In the genomic region with DNA sequence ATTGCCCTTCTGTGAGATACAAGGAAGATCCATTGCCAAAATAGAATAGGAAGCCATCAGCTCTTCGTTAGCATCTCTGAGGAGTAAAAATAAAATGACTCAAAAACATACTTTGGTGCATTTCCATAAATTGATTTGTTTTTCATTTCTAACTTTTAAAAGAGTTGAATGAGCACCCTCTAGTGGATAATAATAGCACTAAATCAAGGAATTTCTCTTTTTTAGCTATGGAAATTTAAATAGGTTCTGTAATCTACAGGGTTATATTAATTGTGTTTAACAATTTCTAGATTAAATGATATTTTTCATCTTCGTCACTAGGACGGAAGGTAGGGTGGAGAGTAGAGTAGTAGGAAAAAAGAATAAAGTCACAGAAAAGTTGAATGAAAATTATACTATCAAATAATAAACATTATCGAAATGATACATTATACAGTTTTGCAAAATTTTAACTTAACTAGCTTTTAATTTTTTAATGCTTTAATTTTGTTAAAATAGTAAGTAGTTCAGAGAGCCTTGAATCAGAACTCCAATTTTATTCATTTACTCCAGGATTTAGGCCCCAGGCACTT, we compare ENCODE assay signal across 8 cellular contexts. TPM values are rescaled to one million over a fixed set of nuclear protein-coding genes. Genes with fewer than 3 reads are reported as not detected.
A peak's percentile ranks its signal among the peaks of the same experiment; 100 is the strongest.
DNase-seq lines count a peak whose midpoint lies in the region; ATAC-seq, FAIRE-seq and TF ChIP-seq lines count a peak whose summit lies in the region.

No MANE protein-coding gene starts in this region.

- CTCF ChIA-PET in CD8-positive, alpha-beta T cell (lab: Charles Lee): interaction anchor here (0.9 to 2.0 kb wide), 9 partner anchors 9 to 80 kb away, joined by 3 to 26 read pairs (median 7); no protein-coding TSS in a partner anchor
- CTCF ChIA-PET in HepG2 (lab: Yijun Ruan, JAX; ENCODE audit: low intra/inter-chr PET ratio, low total read pairs): interaction anchor here (1.8 to 4.2 kb wide), 2 partner anchors 33 to 65 kb away, joined by 4 to 25 read pairs; no protein-coding TSS in a partner anchor
- CTCF ChIA-PET in activated CD8-positive, alpha-beta memory T cell treated with anti-CD3 and anti-CD28 coated beads, Interleukin-2, amount 10 ng/mL, durations not matched to agents 7 days and 5 days (lab: Charles Lee): interaction anchor here (0.8 to 4.6 kb wide), 9 partner anchors 12 to 90 kb away, joined by 3 to 31 read pairs (median 4); a partner anchor contains a TSS

- peak; percentile 82 for TF ChIP-seq CTCF in CD8-positive, alpha-beta T cell (IDR thresholded peaks at IDR 0.05)
- TF ChIP-seq CTCF in adrenal gland (IDR thresholded peaks at IDR 0.05): peak; percentile 17 to 73 (median 58)
- peak; percentile 39 for TF ChIP-seq CTCF in HepG2 (CRISPR knock-in tag; IDR thresholded peaks at IDR 0.05)

- no peak for TF ChIP-seq POLR2A in adrenal gland (IDR thresholded peaks at IDR 0.05)
- TF ChIP-seq POLR2A in HepG2 (IDR thresholded peaks at IDR 0.05; ENCODE audit: insufficient read depth in 1 of 2, low read depth in 2 of 2, low read length in 2 of 2): no peak

- H4K20me1 ChIP-seq in HepG2 (ENCODE audit: insufficient read depth, low read length): no peaks in the 10 kb centered on the region

- H3K9ac ChIP-seq in HepG2 (ENCODE audit: insufficient read depth, low read depth, low read length): no peak overlapping the region

- H3K4me2 ChIP-seq in HepG2 (ENCODE audit: low read depth, low read length): no peak overlapping the region

- peaks cover 4% of the 10 kb centered on the region for H3K79me2 ChIP-seq in HepG2 (ENCODE audit: insufficient read depth, low read length)

- peaks cover 60% of the 10 kb centered on the region for H3K36me3 Mint-ChIP-seq in CD8-positive, alpha-beta T cell
- peaks cover 57% of the 10 kb centered on the region for H3K36me3 Mint-ChIP-seq in activated CD8-positive, alpha-beta memory T cell treated with anti-CD3 and anti-CD28 coated beads, Interleukin-2, amount 10 ng/mL, durations not matched to agents 7 days and 5 days

- ATAC-seq in CD8-positive, alpha-beta T cell: peak; percentile 17
- ATAC-seq in HepG2 (no peak), HG03378 (IDR thresholded peaks at IDR 0.05; ENCODE audit: unreplicated experiment) (no peak)
- ATAC-seq in activated CD8-positive, alpha-beta memory T cell treated with anti-CD3 and anti-CD28 coated beads, Interleukin-2, amount 10 ng/mL, durations not matched to agents 7 days and 5 days: no peak

- H3K4me3 Mint-ChIP-seq in CD8-positive, alpha-beta T cell: no peak overlapping the region
- H3K4me3 Mint-ChIP-seq in activated CD8-positive, alpha-beta memory T cell treated with anti-CD3 and anti-CD28 coated beads, Interleukin-2, amount 10 ng/mL, durations not matched to agents 7 days and 5 days: no peak overlapping the region

- H3K27me3 ChIP-seq in CD8-positive, alpha-beta T cell (ENCODE audit: insufficient read depth, low read length): no peaks in the 10 kb centered on the region
- H3K27me3 ChIP-seq in adrenal gland (no peaks in the 10 kb centered on the region), HepG2 (ENCODE audit: control insufficient read depth in 1 of 2, insufficient read depth in 2 of 2, low read length in 2 of 2) (no peaks in the 10 kb centered on the region)

- peaks cover 9% of the 10 kb centered on the region for H3K4me1 ChIP-seq in CD8-positive, alpha-beta T cell (ENCODE audit: insufficient read depth, low read length)
- H3K4me1 ChIP-seq in adrenal gland (replicated peaks in 1 of 2) (peaks cover 5 to 7% of the 10 kb centered on the region in 2 donors), HepG2 (ENCODE audit: insufficient read depth, low read length) (peaks cover 9% of the 10 kb centered on the region)

- H3K27ac ChIP-seq in CD8-positive, alpha-beta T cell (ENCODE audit: low read depth, low read length): no peak overlapping the region
- H3K27ac ChIP-seq in adrenal gland: no peak overlapping the region
- no peak overlapping the region for H3K27ac ChIP-seq in HepG2 (ENCODE audit: extremely low read length, insufficient read depth, low read length)

- intact Hi-C loops in CD8-positive, alpha-beta T cell (cut with DNase I, micrococcal nuclease): loop anchor here (1.0 kb wide), 1 partner anchor 65 kb away; no protein-coding TSS in a partner anchor
- intact Hi-C loops in adrenal gland (cut with DNase I) (loop anchor here (10.0 kb wide), 1 partner anchor 65 kb away; no protein-coding TSS in a partner anchor), HepG2 (cut with micrococcal nuclease; ENCODE audit: unreplicated experiment) (loop anchor here (1.0 to 10.0 kb wide), 2 partner anchors 65 to 165 kb away; no protein-coding TSS in a partner anchor)

- no peak for DNase-seq in CD8-positive, alpha-beta T cell
- DNase-seq in HT1080 (ENCODE audit: low read depth): peak; percentile 15
- DNase-seq in adrenal gland: no peak
- peak; percentile 3 for DNase-seq in HepG2 (ENCODE audit: low spot score)
- no peak for DNase-seq in activated CD4-positive, alpha-beta T cell treated with anti-CD3 and anti-CD28 coated beads, Interleukin-2, amount 50 U/mL, for 1 hour
- DNase-seq in stimulated activated CD4-positive, alpha-beta T cell treated with anti-CD3 and anti-CD28 coated beads, Interleukin-12 subunit alpha, Interleukin-12 subunit beta, amount 100 ng/mL, for 4 hours: no peak
- no peak for DNase-seq in activated CD8-positive, alpha-beta memory T cell treated with anti-CD3 and anti-CD28 coated beads, Interleukin-2, amount 10 ng/mL, durations not matched to agents 7 days and 5 days

- FAIRE-seq in HepG2 (lab: Jason Lieb, UNC): no peak

- no peak for TF ChIP-seq RAD21 in HepG2 (CRISPR knock-in tag; IDR thresholded peaks at IDR 0.05)

- WGBS in adrenal gland, 4 donors: 39 to 51% (median 48%) methylated on average over 4 of the region's 4 CpGs
- 44% methylated on average over 4 of the region's 4 CpGs for WGBS in HepG2 (ENCODE audit: low lambda C conversion rate)

- no peak overlapping the region for H2AFZ ChIP-seq in HepG2 (ENCODE audit: low read length)

- peaks cover 2% of the 10 kb centered on the region for H3K9me3 Mint-ChIP-seq in CD8-positive, alpha-beta T cell
- H3K9me3 Mint-ChIP-seq in activated CD8-positive, alpha-beta memory T cell treated with anti-CD3 and anti-CD28 coated beads, Interleukin-2, amount 10 ng/mL, durations not matched to agents 7 days and 5 days (ENCODE audit: low read depth): peaks cover 8% of the 10 kb centered on the region

- TF ChIP-seq EP300 in HepG2 (IDR thresholded peaks at IDR 0.05; ENCODE audit: low read depth in 2 of 2, low read length in 2 of 2): no peak
- TF ChIP-seq EP300 in HepG2 (CRISPR knock-in tag; IDR thresholded peaks at IDR 0.05; ENCODE audit: borderline replicate concordance): no peak

- in situ Hi-C loops in HepG2 (cut with HindIII; ENCODE audit: extremely low pct_ligation_motif_present, low pct_unique_long_range_greater_than_20kb): loop anchor here (10.0 kb wide), 1 partner anchor 65 kb away; no protein-coding TSS in a partner anchor

- H3K27me3 Mint-ChIP-seq in CD8-positive, alpha-beta T cell (ENCODE audit: low read depth): no peaks in the 10 kb centered on the region
- H3K27me3 Mint-ChIP-seq in activated CD8-positive, alpha-beta memory T cell treated with anti-CD3 and anti-CD28 coated beads, Interleukin-2, amount 10 ng/mL, durations not matched to agents 7 days and 5 days: no peaks in the 10 kb centered on the region

- no peaks in the 10 kb centered on the region for H3K9me3 ChIP-seq in CD8-positive, alpha-beta T cell (ENCODE audit: low read length)
- H3K9me3 ChIP-seq in adrenal gland (replicated peaks in 1 of 3) (no peaks in the 10 kb centered on the region), HepG2 (ENCODE audit: low read length) (peaks cover 10% of the 10 kb centered on the region; the same call in 1 of the 2 replicates)

- H3K4me1 Mint-ChIP-seq in CD8-positive, alpha-beta T cell (ENCODE audit: low read depth): peaks cover 74% of the 10 kb centered on the region
- peaks cover 66% of the 10 kb centered on the region for H3K4me1 Mint-ChIP-seq in activated CD8-positive, alpha-beta memory T cell treated with anti-CD3 and anti-CD28 coated beads, Interleukin-2, amount 10 ng/mL, durations not matched to agents 7 days and 5 days

- POLR2A ChIA-PET in CD8-positive, alpha-beta T cell (lab: Charles Lee): interaction anchor here (1.4 kb wide), 1 partner anchor 15 kb away, joined by 3 read pairs; no protein-coding TSS in a partner anchor
- POLR2A ChIA-PET in HepG2 (lab: Yijun Ruan, JAX): interaction anchor here (0.9 kb wide), 1 partner anchor 33 kb away, joined by 6 read pairs; no protein-coding TSS in a partner anchor

- no TSS peak for BruUV-seq in HepG2 (replicated peaks; lab: Mats Ljungman, UMichigan)

- peaks cover 6% of the 10 kb centered on the region for H3K36me3 ChIP-seq in CD8-positive, alpha-beta T cell (ENCODE audit: insufficient read depth, low read length)
- H3K36me3 ChIP-seq in adrenal gland (replicated peaks in 1 of 2) (peaks cover 0 to 7% of the 10 kb centered on the region in 2 donors), HepG2 (replicated peaks in 1 of 2; ENCODE audit: control insufficient read depth in 1 of 2, insufficient read depth in 2 of 2, low read length in 2 of 2) (peaks cover 0 to 12% of the 10 kb centered on the region in 2 experiments; a peak in 2 of 5 replicates)

- H3K4me3 ChIP-seq in CD8-positive, alpha-beta T cell (ENCODE audit: low read depth, low read length): no peak overlapping the region
- no peak overlapping the region for H3K4me3 ChIP-seq in adrenal gland
- no peak overlapping the region for H3K4me3 ChIP-seq in HepG2 (replicated peaks in 1 of 3; ENCODE audit: insufficient read depth in 1 of 3, low read depth in 2 of 3, low read length in 3 of 3)

- H3K27ac Mint-ChIP-seq in CD8-positive, alpha-beta T cell: peak overlapping the region; percentile 5
- H3K27ac Mint-ChIP-seq in activated CD8-positive, alpha-beta memory T cell treated with anti-CD3 and anti-CD28 coated beads, Interleukin-2, amount 10 ng/mL, durations not matched to agents 7 days and 5 days: no peak overlapping the region

RNA-seq across cellular contexts. Expression of a gene that starts 6.5 kb away (rescaled TPM):
- total RNA-seq in CD8-positive, alpha-beta T cell: 10 to 100 TPM; 12.3 to 15.9 TPM
- total RNA-seq in HT1080 (2014; rRNA removed; shearing (Covaris generic)): 9.7 and 13.3 TPM in 2 replicates
- polyA plus RNA-seq in HT1080 (2015; cell fraction: cytosol; rRNA removed): 7.6 and 7.7 TPM in 2 replicates
- polyA plus RNA-seq in HT1080 (2015; cell fraction: nucleus; rRNA removed): 10.4 and 11.1 TPM in 2 replicates
- 10 to 100 TPM in 6 of 8 donors, 1 to 10 TPM in 2; 5.1 to 17.7 (median 12.1) TPM for total RNA-seq in adrenal gland
- 10 to 100 TPM in 1 of 3 donors, 1 to 10 TPM in 2; 3.1 to 15.2 (median 5.2) TPM for polyA plus RNA-seq in adrenal gland
- 10.6 and 12.4 TPM in 2 replicates for total RNA-seq in HepG2 (2016; rRNA removed; fragmentation: Illumina TruSeq; extraction: Trizol)
- 1.8 and 2.6 TPM in 2 replicates for total RNA-seq in HepG2 (2016; cell fraction: cytosol; rRNA removed; fragmentation: Illumina TruSeq; extraction: Trizol; ENCODE audit: low read depth)
- total RNA-seq in HepG2 (2016; cell fraction: insoluble cytoplasmic fraction; rRNA removed; fragmentation: Illumina TruSeq; extraction: Trizol): 9.4 and 12.2 TPM in 2 replicates
- total RNA-seq in HepG2 (2016; cell fraction: membrane; rRNA removed; fragmentation: Illumina TruSeq; extraction: Trizol): 3.2 and 3.7 TPM in 2 replicates
- total RNA-seq in HepG2 (2016; cell fraction: nucleus; rRNA removed; fragmentation: Illumina TruSeq; extraction: Trizol): 17.1 and 23.0 TPM in 2 replicates
- polyA plus RNA-seq in HepG2 (2011; rRNA removed): 3.2 and 3.6 TPM in 2 replicates
- 1.7 and 2.3 TPM in 2 replicates for polyA plus RNA-seq in HepG2 (2011; cell fraction: cytosol; rRNA removed)
- polyA plus RNA-seq in HepG2 (2011; cell fraction: nucleus; rRNA removed): 2.4 and 2.5 TPM in 2 replicates
- polyA plus RNA-seq in HepG2 (2012): 4.1 and 4.2 TPM in 2 replicates
- polyA plus RNA-seq in HepG2 (2016; cell fraction: cytosol; fragmentation: Illumina TruSeq; extraction: Trizol; ENCODE audit: low read depth): 0.26 and 0.83 TPM in 2 replicates
- polyA plus RNA-seq in HepG2 (2016; cell fraction: insoluble cytoplasmic fraction; fragmentation: Illumina TruSeq; extraction: Trizol; ENCODE audit: low read depth): 8.8 and 9.8 TPM in 2 replicates
- 0.47 and 1.3 TPM in 2 replicates for polyA plus RNA-seq in HepG2 (2016; cell fraction: membrane; fragmentation: Illumina TruSeq; extraction: Trizol; ENCODE audit: low read depth)
- 5.3 and 6.2 TPM in 2 replicates for polyA plus RNA-seq in HepG2 (2016; cell fraction: nucleus; fragmentation: Illumina TruSeq; extraction: Trizol; ENCODE audit: insufficient read depth, low read depth)
- 8.0 and 14.5 TPM in 2 replicates for polyA minus RNA-seq in HepG2 (2011; rRNA and poly(A)+ RNA removed; ENCODE audit: low replicate concordance)
- 3.4 and 4.0 TPM in 2 replicates for polyA minus RNA-seq in HepG2 (2011; cell fraction: cytosol; rRNA and poly(A)+ RNA removed)
- polyA minus RNA-seq in HepG2 (2011; cell fraction: nucleus; rRNA and poly(A)+ RNA removed): 31.7 and 41.6 TPM in 2 replicates
- total RNA-seq in activated CD8-positive, alpha-beta memory T cell treated with anti-CD3 and anti-CD28 coated beads, Interleukin-2, amount 10 ng/mL, durations not matched to agents 7 days and 5 days: 10 to 100 TPM; 15.0 to 15.3 TPM

RNA-seq across cellular contexts. Expression of a gene that starts 6.6 kb away (rescaled TPM):
- total RNA-seq in CD8-positive, alpha-beta T cell: 1 to 10 TPM in 1 of 2 experiments, under 1 TPM in 1; 0.65 to 1.4 TPM
- total RNA-seq in HT1080 (2014; rRNA removed; shearing (Covaris generic)): 4.0 and 4.2 TPM in 2 replicates
- polyA plus RNA-seq in HT1080 (2015; cell fraction: cytosol; rRNA removed): 3.2 and 4.4 TPM in 2 replicates
- 4.4 and 5.2 TPM in 2 replicates for polyA plus RNA-seq in HT1080 (2015; cell fraction: nucleus; rRNA removed)
- total RNA-seq in adrenal gland (10 to 100 TPM in 2 of 8 donors, 1 to 10 TPM in 6; 2.3 to 12.3 (median 7.7) TPM), HepG2 (2016; rRNA removed; fragmentation: Illumina TruSeq; extraction: Trizol) (3.1 and 4.6 TPM in 2 replicates)
- polyA plus RNA-seq in adrenal gland (1 to 10 TPM; 3.1 to 9.2 (median 4.8) TPM), HepG2 (2011; rRNA removed) (1.4 and 1.8 TPM in 2 replicates)
- total RNA-seq in HepG2 (2016; cell fraction: cytosol; rRNA removed; fragmentation: Illumina TruSeq; extraction: Trizol; ENCODE audit: low read depth): 0.35 and 0.40 TPM in 2 replicates
- 3.1 and 4.0 TPM in 2 replicates for total RNA-seq in HepG2 (2016; cell fraction: insoluble cytoplasmic fraction; rRNA removed; fragmentation: Illumina TruSeq; extraction: Trizol)
- 1.1 and 1.5 TPM in 2 replicates for total RNA-seq in HepG2 (2016; cell fraction: membrane; rRNA removed; fragmentation: Illumina TruSeq; extraction: Trizol)
- 3.9 and 4.0 TPM in 2 replicates for total RNA-seq in HepG2 (2016; cell fraction: nucleus; rRNA removed; fragmentation: Illumina TruSeq; extraction: Trizol)
- 0.78 and 1.1 TPM in 2 replicates for polyA plus RNA-seq in HepG2 (2011; cell fraction: cytosol; rRNA removed)
- polyA plus RNA-seq in HepG2 (2011; cell fraction: nucleus; rRNA removed): 0.68 and 0.95 TPM in 2 replicates
- 2.8 and 2.9 TPM in 2 replicates for polyA plus RNA-seq in HepG2 (2012)
- 0.07 and 0.23 TPM in 2 replicates for polyA plus RNA-seq in HepG2 (2016; cell fraction: cytosol; fragmentation: Illumina TruSeq; extraction: Trizol; ENCODE audit: low read depth)
- polyA plus RNA-seq in HepG2 (2016; cell fraction: insoluble cytoplasmic fraction; fragmentation: Illumina TruSeq; extraction: Trizol; ENCODE audit: low read depth): 2.3 and 3.2 TPM in 2 replicates
- 0.55 and 0.68 TPM in 2 replicates for polyA plus RNA-seq in HepG2 (2016; cell fraction: membrane; fragmentation: Illumina TruSeq; extraction: Trizol; ENCODE audit: low read depth)
- 4.0 TPM in 2 replicates for polyA plus RNA-seq in HepG2 (2016; cell fraction: nucleus; fragmentation: Illumina TruSeq; extraction: Trizol; ENCODE audit: insufficient read depth, low read depth)
- polyA minus RNA-seq in HepG2 (2011; rRNA and poly(A)+ RNA removed; ENCODE audit: low replicate concordance): 1.3 and 1.7 TPM in 2 replicates
- 1.5 and 1.8 TPM in 2 replicates for polyA minus RNA-seq in HepG2 (2011; cell fraction: cytosol; rRNA and poly(A)+ RNA removed)
- polyA minus RNA-seq in HepG2 (2011; cell fraction: nucleus; rRNA and poly(A)+ RNA removed): 5.0 and 6.6 TPM in 2 replicates
- total RNA-seq in activated CD8-positive, alpha-beta memory T cell treated with anti-CD3 and anti-CD28 coated beads, Interleukin-2, amount 10 ng/mL, durations not matched to agents 7 days and 5 days: 10 to 100 TPM in 1 of 2 experiments, 1 to 10 TPM in 1; 7.0 to 11.8 TPM

RNA-seq across cellular contexts. Expression of a gene that starts 40.9 kb away (rescaled TPM):
- not detected for total RNA-seq in CD8-positive, alpha-beta T cell
- total RNA-seq in HT1080 (2014; rRNA removed; shearing (Covaris generic)): not detected in 2 replicates
- polyA plus RNA-seq in HT1080 (2015; cell fraction: cytosol; rRNA removed): not detected in 2 replicates
- polyA plus RNA-seq in HT1080 (2015; cell fraction: nucleus; rRNA removed): not detected in 2 replicates
- total RNA-seq in adrenal gland: not detected
- polyA plus RNA-seq in adrenal gland: under 1 TPM; 0.07 to 0.26 (median 0.24) TPM
- total RNA-seq in HepG2 (2016; rRNA removed; fragmentation: Illumina TruSeq; extraction: Trizol): not detected in 2 replicates
- not detected in 2 replicates for total RNA-seq in HepG2 (2016; cell fraction: cytosol; rRNA removed; fragmentation: Illumina TruSeq; extraction: Trizol; ENCODE audit: low read depth)
- total RNA-seq in HepG2 (2016; cell fraction: insoluble cytoplasmic fraction; rRNA removed; fragmentation: Illumina TruSeq; extraction: Trizol): not detected in 2 replicates
- total RNA-seq in HepG2 (2016; cell fraction: membrane; rRNA removed; fragmentation: Illumina TruSeq; extraction: Trizol): not detected in 2 replicates
- total RNA-seq in HepG2 (2016; cell fraction: nucleus; rRNA removed; fragmentation: Illumina TruSeq; extraction: Trizol): not detected in 2 replicates
- not detected in 2 replicates for polyA plus RNA-seq in HepG2 (2011; rRNA removed)
- polyA plus RNA-seq in HepG2 (2011; cell fraction: cytosol; rRNA removed): not detected in 2 replicates
- not detected in 2 replicates for polyA plus RNA-seq in HepG2 (2011; cell fraction: nucleus; rRNA removed)
- 0.12 TPM in 1 of 2 replicates, not detected in the other for polyA plus RNA-seq in HepG2 (2012)
- not detected in 2 replicates for polyA plus RNA-seq in HepG2 (2016; cell fraction: cytosol; fragmentation: Illumina TruSeq; extraction: Trizol; ENCODE audit: low read depth)
- polyA plus RNA-seq in HepG2 (2016; cell fraction: insoluble cytoplasmic fraction; fragmentation: Illumina TruSeq; extraction: Trizol; ENCODE audit: low read depth): not detected in 2 replicates
- polyA plus RNA-seq in HepG2 (2016; cell fraction: membrane; fragmentation: Illumina TruSeq; extraction: Trizol; ENCODE audit: low read depth): not detected in 2 replicates
- polyA plus RNA-seq in HepG2 (2016; cell fraction: nucleus; fragmentation: Illumina TruSeq; extraction: Trizol; ENCODE audit: insufficient read depth, low read depth): not detected in 2 replicates
- not detected in 2 replicates for polyA minus RNA-seq in HepG2 (2011; rRNA and poly(A)+ RNA removed; ENCODE audit: low replicate concordance)
- polyA minus RNA-seq in HepG2 (2011; cell fraction: cytosol; rRNA and poly(A)+ RNA removed): not detected in 2 replicates
- not detected in 2 replicates for polyA minus RNA-seq in HepG2 (2011; cell fraction: nucleus; rRNA and poly(A)+ RNA removed)
- total RNA-seq in activated CD8-positive, alpha-beta memory T cell treated with anti-CD3 and anti-CD28 coated beads, Interleukin-2, amount 10 ng/mL, durations not matched to agents 7 days and 5 days: not detected

Comparison
In these comparisons a context has a peak if more than half of its experiments do, and no peak if none do; other contexts are left out.
1. DNase-seq: peak in HT1080 (single experiment) and HepG2 (single experiment); none in CD8-positive, alpha-beta T cell (0 of 7), adrenal gland (0 of 7), activated CD4-positive, alpha-beta T cell treated with anti-CD3 and anti-CD28 coated beads, Interleukin-2, amount 50 U/mL, for 1 hour (single experiment), stimulated activated CD4-positive, alpha-beta T cell treated with anti-CD3 and anti-CD28 coated beads, Interleukin-12 subunit alpha, Interleukin-12 subunit beta, amount 100 ng/mL, for 4 hours (single experiment) and activated CD8-positive, alpha-beta memory T cell treated with anti-CD3 and anti-CD28 coated beads, Interleukin-2, amount 10 ng/mL, durations not matched to agents 7 days and 5 days (single experiment).
2. Peak in every context shown above with its lines, with median percentiles within 50 percentile points of each other: CTCF ChIP-seq.